In the genomic region with DNA sequence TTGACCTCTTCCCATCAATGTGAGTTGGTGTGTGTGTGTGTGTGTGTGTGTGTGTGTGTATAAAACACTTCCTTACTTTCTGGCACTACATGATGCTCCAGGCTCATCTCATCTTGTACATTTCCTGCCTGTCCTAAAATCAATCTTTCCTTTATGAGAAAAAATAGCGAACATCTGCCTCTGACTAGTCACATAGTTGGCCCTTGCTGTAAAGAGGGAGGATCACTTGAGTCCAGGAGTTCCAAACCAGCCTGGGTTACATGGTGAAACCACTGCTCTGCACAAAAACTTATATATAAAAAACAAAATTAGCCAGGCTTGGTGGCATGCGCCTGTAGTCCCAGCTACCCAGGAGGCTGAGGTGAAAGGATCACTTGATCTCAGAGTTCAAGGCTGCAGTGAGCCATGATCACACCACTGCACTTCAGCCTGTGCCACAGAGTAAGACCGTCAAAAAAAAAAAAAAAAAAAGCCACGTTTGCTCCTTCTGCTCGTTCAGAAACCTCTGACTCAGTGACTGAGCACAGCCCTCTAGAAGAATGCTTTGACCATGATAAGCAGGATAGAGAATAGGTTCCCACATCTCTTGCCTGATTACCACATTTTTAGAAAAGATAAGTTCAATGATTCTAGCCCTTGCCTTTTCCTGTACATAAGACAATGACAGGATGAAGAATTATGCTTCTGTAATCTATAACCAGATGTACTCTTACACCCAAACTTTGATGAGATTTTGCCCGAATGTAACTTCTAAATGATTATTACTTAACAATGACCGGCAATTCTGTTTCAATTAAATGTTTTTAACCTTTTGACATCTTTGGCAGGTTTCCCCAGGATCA, we compare ENCODE assay signal across 9 cellular contexts. TPM values are rescaled to one million over a fixed set of nuclear protein-coding genes. Genes with fewer than 3 reads are reported as not detected.
DNase-seq lines count a peak whose midpoint lies in the region; TF ChIP-seq lines count a peak whose summit lies in the region.
"Had no signal": no experiment of that assay in that cellular context is flagged by ENCODE, and none has a peak within 500 bp of the region (broad histone marks: within the 10 kb centered on the region; RNA-seq: fewer than 3 reads in every experiment).

No MANE protein-coding gene starts in this region.

- H3K27me3 ChIP-seq in Caco-2 (replicated peaks; ENCODE audit: control insufficient read depth, insufficient read depth, low read length) (no peaks in the 10 kb centered on the region), mammary epithelial cell (ENCODE audit: insufficient read depth, low read length) (no peaks in the 10 kb centered on the region), esophagus squamous epithelium (no peaks in the 10 kb centered on the region)
- H3K27me3 ChIP-seq: tibial artery had no signal

- H3K9ac ChIP-seq in mammary epithelial cell (ENCODE audit: insufficient read depth, low read length): no peak overlapping the region

- TF ChIP-seq CTCF in Caco-2 (IDR thresholded peaks at IDR 0.05; ENCODE audit: insufficient read depth in 1 of 2, low read depth in 1 of 2, low read length in 1 of 2, severe bottlenecking in 1 of 2, unreplicated experiment in 1 of 2): no peak
- no peak for TF ChIP-seq CTCF in mammary epithelial cell (conservative IDR thresholded peaks at IDR 0.05 in 1 of 2, IDR thresholded peaks at IDR 0.05 in 1 of 2; ENCODE audit: extremely low read depth in 1 of 2, insufficient read depth in 1 of 2, low read depth in 1 of 2, low read length in 2 of 2)
- TF ChIP-seq CTCF in esophagus squamous epithelium (IDR thresholded peaks at IDR 0.05): no peak

- no peak overlapping the region for H3K4me2 ChIP-seq in mammary epithelial cell (ENCODE audit: insufficient read depth, low read depth, low read length)

- H3K4me3 ChIP-seq in Caco-2 (ENCODE audit: low read depth, low read length): no peak overlapping the region
- no peak overlapping the region for H3K4me3 ChIP-seq in mammary epithelial cell (replicated peaks in 1 of 3; ENCODE audit: insufficient read depth in 1 of 3, low read depth in 2 of 3, low read length in 3 of 3)
- H3K4me3 ChIP-seq in mesodermal cell (ENCODE audit: extremely low read depth, insufficient read depth, low read length, poor library complexity, severe bottlenecking): no peak overlapping the region
- no peak overlapping the region for H3K4me3 ChIP-seq in esophagus squamous epithelium
- H3K4me3 ChIP-seq: tibial artery had no signal

- no peaks in the 10 kb centered on the region for H3K79me2 ChIP-seq in mammary epithelial cell (ENCODE audit: insufficient read depth, low read length)

- DNase-seq in Caco-2 (peak in 1 of 2 experiments; percentile 18), LoVo (ENCODE audit: low spot score) (peak; percentile 14), mammary epithelial cell (peak; percentile 74), cortex of kidney (lab: John Stamatoyannopoulos, UW) (no peak), iPS-NIHi7 (ENCODE audit: extremely low spot score) (no peak), esophagus squamous epithelium (lab: John Stamatoyannopoulos, UW) (no peak), NCI-H345 treated with DMSO at 0.1 percent for 48 hours (lab: John Stamatoyannopoulos, UW; ENCODE audit: unreplicated experiment) (no peak)
- DNase-seq: tibial artery had no signal

- CTCF ChIA-PET in Caco-2 (lab: Charles Lee): interaction anchor here (0.7 kb wide), 1 partner anchor 44 kb away, joined by 8 read pairs; no protein-coding TSS in a partner anchor
- CTCF ChIA-PET in mammary epithelial cell (lab: Charles Lee; ENCODE audit: low non-redundant PET): interaction anchor here (0.6 kb wide), 1 partner anchor 104 kb away, joined by 4 read pairs; no protein-coding TSS in a partner anchor

- 50% methylated on average over 7 of the region's 7 CpGs for WGBS in mammary epithelial cell (ENCODE audit: low coverage, missing lambda C conversion rate)
- WGBS in mesodermal cell (ENCODE audit: insufficient coverage in 2 of 2), 2 experiments: 67 to 80% methylated on average over 4 to 6 of the region's 7 CpGs
- WGBS in esophagus squamous epithelium, 2 donors: 28 to 52% methylated on average over 6 to 7 of the region's 7 CpGs

- no peaks in the 10 kb centered on the region for H3K27me3 Mint-ChIP-seq in Caco-2 (ENCODE audit: insufficient read depth, unreplicated experiment)

- in situ Hi-C loops in mammary epithelial cell (cut with MboI; ENCODE audit: low sequenced_read_pairs in 2 of 2): no loop called here

- dilution Hi-C loops in mammary epithelial cell (cut with HindIII; ENCODE audit: low sequenced_read_pairs): no loop called here

- H3K36me3 Mint-ChIP-seq in Caco-2 (ENCODE audit: insufficient read depth, unreplicated experiment): no peaks in the 10 kb centered on the region

- no peak for TF ChIP-seq POLR2A in esophagus squamous epithelium (IDR thresholded peaks at IDR 0.05)

- H3K27ac Mint-ChIP-seq in Caco-2 (ENCODE audit: unreplicated experiment): peak overlapping the region; percentile 12

- H4K20me1 ChIP-seq in mammary epithelial cell (ENCODE audit: insufficient read depth, low read length): no peaks in the 10 kb centered on the region

- peak overlapping the region; percentile 50 for H2AFZ ChIP-seq in mammary epithelial cell (ENCODE audit: low read depth, low read length)

- no peak overlapping the region for H3K4me3 Mint-ChIP-seq in Caco-2 (ENCODE audit: unreplicated experiment)

- POLR2A ChIA-PET in Caco-2 (lab: Charles Lee): no interaction called here

- H3K9me3 ChIP-seq in Caco-2 (no peaks in the 10 kb centered on the region), mammary epithelial cell (replicated peaks; ENCODE audit: insufficient read depth, low read length) (no peaks in the 10 kb centered on the region), mesodermal cell (ENCODE audit: control insufficient read depth, low read length) (no peaks in the 10 kb centered on the region), esophagus squamous epithelium (no peaks in the 10 kb centered on the region)
- H3K9me3 ChIP-seq: tibial artery had no signal

- H3K27ac ChIP-seq in mammary epithelial cell (ENCODE audit: insufficient read depth, low read depth, low read length) (peak overlapping the region; percentile 60), mesodermal cell (ENCODE audit: low read depth, low read length, severe bottlenecking) (peak overlapping the region; percentile 97), esophagus squamous epithelium (no peak overlapping the region)
- H3K27ac ChIP-seq: tibial artery had no signal

- H3K36me3 ChIP-seq in Caco-2 (ENCODE audit: control insufficient read depth, insufficient read depth, low read length): no peaks in the 10 kb centered on the region
- H3K36me3 ChIP-seq in mammary epithelial cell (ENCODE audit: insufficient read depth, low read length): no peaks in the 10 kb centered on the region
- H3K36me3 ChIP-seq in mesodermal cell (ENCODE audit: control insufficient read depth, insufficient read depth, low read length): no peaks in the 10 kb centered on the region
- H3K36me3 ChIP-seq in esophagus squamous epithelium: no peaks in the 10 kb centered on the region
- H3K36me3 ChIP-seq: tibial artery had no signal

- no TSS peak for BruUV-seq in Caco-2 (replicated peaks; lab: Mats Ljungman, UMichigan)
- BruUV-seq in mammary epithelial cell (replicated peaks; lab: Mats Ljungman, UMichigan): no TSS peak

- H3K4me1 Mint-ChIP-seq in Caco-2 (ENCODE audit: low read depth, unreplicated experiment): peaks cover 31% of the 10 kb centered on the region

- H3K4me1 ChIP-seq in Caco-2 (peaks cover 44% of the 10 kb centered on the region), mammary epithelial cell (ENCODE audit: insufficient read depth, low read length) (peaks cover 26% of the 10 kb centered on the region), mesodermal cell (ENCODE audit: control insufficient read depth, insufficient read depth, low read length, poor library complexity, severe bottlenecking) (peaks cover 41% of the 10 kb centered on the region), esophagus squamous epithelium (peaks cover 0 to 18% (median 0%) of the 10 kb centered on the region in 3 donors)

- intact Hi-C loops in Caco-2 (cut with micrococcal nuclease; ENCODE audit: unreplicated experiment): no loop called here
- intact Hi-C loops in mammary epithelial cell (cut with micrococcal nuclease): no loop called here
- intact Hi-C loops in esophagus squamous epithelium (cut with DNase I): no loop called here

- no peaks in the 10 kb centered on the region for H3K9me3 Mint-ChIP-seq in Caco-2 (ENCODE audit: unreplicated experiment)

RNA-seq across cellular contexts. Expression of a gene that starts 45.2 kb away (rescaled TPM):
- total RNA-seq in Caco-2 (2022) (3.4 and 4.1 TPM in 2 replicates), mammary epithelial cell (10 to 100 TPM; 12.0 to 25.1 TPM), esophagus squamous epithelium (10 to 100 TPM in 1 of 4 donors, 1 to 10 TPM in 3; 1.3 to 13.5 (median 5.2) TPM)
- 13.0 TPM for polyA plus RNA-seq in mammary epithelial cell
- 2.9 TPM for polyA minus RNA-seq in mammary epithelial cell
- polyA plus RNA-seq in mesodermal cell (2013, experiment 1 of 2): 21.5 TPM
- 23.8 TPM for polyA plus RNA-seq in mesodermal cell (2013, experiment 2 of 2)

Comparison
In these comparisons a context has a peak if more than half of its experiments do, and no peak if none do; other contexts are left out.
1. DNase-seq: peak in LoVo (single experiment) and mammary epithelial cell (single experiment); none in cortex of kidney (single experiment), iPS-NIHi7 (single experiment), esophagus squamous epithelium (single experiment) and NCI-H345 treated with DMSO at 0.1 percent for 48 hours (single experiment).
2. H3K27ac ChIP-seq: peak in mammary epithelial cell (single experiment) and mesodermal cell (single experiment); none in esophagus squamous epithelium (0 of 4).